8 cellular contexts compared by ENCODE assay signal in genomic region chr1:55640708-55641473, GRCh38.
DNase-seq lines count a peak whose midpoint lies in the region; ATAC-seq and TF ChIP-seq lines count a peak whose summit lies in the region.

No MANE protein-coding gene starts in this region.

- WGBS in prostate gland: 19% methylated on average over 7 of the region's 7 CpGs

- H3K27me3 ChIP-seq in prostate gland (replicated peaks; ENCODE audit: insufficient read depth): no peaks in the 10 kb centered on the region

- H3K4me3 ChIP-seq in prostate gland: no peak overlapping the region

- DNase-seq in GM10266 (ENCODE audit: extremely low spot score): peak; percentile 25
- DNase-seq in activated CD4-positive, alpha-beta T cell treated with anti-CD3 and anti-CD28 coated beads for 4 hours: peak; percentile 5 to 24
- DNase-seq in germinal center (ENCODE audit: low spot score): peak; percentile 30
- peak; percentile 49 for DNase-seq in prostate gland (ENCODE audit: low spot score)
- DNase-seq in activated CD8-positive, alpha-beta memory T cell treated with anti-CD3 and anti-CD28 coated beads, Interleukin-2, amount 50 U/mL, for 48 hours: no peak

- H3K36me3 ChIP-seq in prostate gland: no peaks in the 10 kb centered on the region

- intact Hi-C loops in prostate gland (cut with DNase I): no loop called here

- peak; percentile 65 for ATAC-seq in HG03432 (IDR thresholded peaks at IDR 0.05; ENCODE audit: unreplicated experiment)
- no peak for ATAC-seq in GM21526 (IDR thresholded peaks at IDR 0.05; ENCODE audit: low FRiP score, unreplicated experiment)
- ATAC-seq in GM19467 (IDR thresholded peaks at IDR 0.05; ENCODE audit: unreplicated experiment): no peak

- no peaks in the 10 kb centered on the region for H3K9me3 ChIP-seq in prostate gland

- no peaks in the 10 kb centered on the region for H3K4me1 ChIP-seq in prostate gland (replicated peaks)

- H3K27ac ChIP-seq in prostate gland: peak overlapping the region; percentile 28 to 40

- TF ChIP-seq CTCF in GM10266 (IDR thresholded peaks at IDR 0.05; ENCODE audit: control insufficient read depth, insufficient read depth, low read depth, missing control alignments): no peak
- TF ChIP-seq CTCF in prostate gland (IDR thresholded peaks at IDR 0.05): no peak

- TF ChIP-seq POLR2A in prostate gland (IDR thresholded peaks at IDR 0.05): no peak
